Comparison of ENCODE assay signal across 2 cellular contexts in the genomic region with DNA sequence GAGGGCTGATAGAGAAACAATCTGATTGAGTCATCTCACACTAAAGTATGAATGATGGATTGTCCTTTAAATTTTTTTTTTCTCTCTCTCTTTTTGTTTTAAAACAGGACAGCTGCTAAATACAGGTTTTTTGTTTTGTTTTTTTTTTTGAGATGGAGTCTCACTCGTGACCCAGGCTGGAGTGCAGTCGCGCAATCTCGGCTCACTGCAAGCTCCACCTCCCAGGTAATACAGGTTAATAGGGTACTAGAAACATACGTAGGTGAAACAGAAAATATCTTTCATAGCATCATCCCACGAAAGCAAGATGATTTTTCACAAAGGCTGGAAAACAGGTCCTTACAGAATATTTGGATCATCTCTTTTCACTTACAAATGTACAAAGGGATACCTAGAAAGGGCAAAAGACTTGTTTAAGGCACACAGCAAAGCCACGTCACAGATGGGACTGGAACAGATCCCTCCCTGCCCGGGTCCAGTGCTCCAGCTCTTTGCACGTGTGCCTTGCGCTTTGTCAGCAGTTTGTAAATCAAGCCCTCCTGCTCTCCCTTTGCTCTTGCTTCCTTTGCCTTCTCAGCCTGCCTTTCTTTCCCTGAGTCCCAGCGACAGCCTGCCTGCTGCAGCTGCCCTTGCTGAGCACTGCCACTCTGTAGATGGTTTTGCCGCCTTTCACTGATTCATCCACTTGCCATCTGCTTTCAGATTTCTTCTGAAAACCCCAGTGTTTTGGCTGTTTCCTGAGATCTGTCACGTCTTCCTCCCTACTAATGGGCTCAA.
TF ChIP-seq lines count a peak whose summit lies in the region.

No MANE protein-coding gene starts in this region.

TF ChIP-seq in HepG2, 621 proteins besides CTCF, POLR2A, EP300 and RAD21 (continued from another document):
- TF ChIP-seq, protein P1, sequence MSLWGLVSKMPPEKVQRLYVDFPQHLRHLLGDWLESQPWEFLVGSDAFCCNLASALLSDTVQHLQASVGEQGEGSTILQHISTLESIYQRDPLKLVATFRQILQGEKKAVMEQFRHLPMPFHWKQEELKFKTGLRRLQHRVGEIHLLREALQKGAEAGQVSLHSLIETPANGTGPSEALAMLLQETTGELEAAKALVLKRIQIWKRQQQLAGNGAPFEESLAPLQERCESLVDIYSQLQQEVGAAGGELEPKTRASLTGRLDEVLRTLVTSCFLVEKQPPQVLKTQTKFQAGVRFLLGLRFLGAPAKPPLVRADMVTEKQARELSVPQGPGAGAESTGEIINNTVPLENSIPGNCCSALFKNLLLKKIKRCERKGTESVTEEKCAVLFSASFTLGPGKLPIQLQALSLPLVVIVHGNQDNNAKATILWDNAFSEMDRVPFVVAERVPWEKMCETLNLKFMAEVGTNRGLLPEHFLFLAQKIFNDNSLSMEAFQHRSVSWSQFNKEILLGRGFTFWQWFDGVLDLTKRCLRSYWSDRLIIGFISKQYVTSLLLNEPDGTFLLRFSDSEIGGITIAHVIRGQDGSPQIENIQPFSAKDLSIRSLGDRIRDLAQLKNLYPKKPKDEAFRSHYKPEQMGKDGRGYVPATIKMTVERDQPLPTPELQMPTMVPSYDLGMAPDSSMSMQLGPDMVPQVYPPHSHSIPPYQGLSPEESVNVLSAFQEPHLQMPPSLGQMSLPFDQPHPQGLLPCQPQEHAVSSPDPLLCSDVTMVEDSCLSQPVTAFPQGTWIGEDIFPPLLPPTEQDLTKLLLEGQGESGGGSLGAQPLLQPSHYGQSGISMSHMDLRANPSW (CRISPR knock-in tag; IDR thresholded peaks at IDR 0.05; ENCODE audit: borderline replicate concordance) = no peak
- TF ChIP-seq RORA (CRISPR knock-in tag; IDR thresholded peaks at IDR 0.05) (no peak), ZNF30 (CRISPR knock-in tag; IDR thresholded peaks at IDR 0.05) (no peak), ZC3H13 (CRISPR knock-in tag; IDR thresholded peaks at IDR 0.05) (no peak), EZH2 (conservative IDR thresholded peaks at IDR 0.05; ENCODE audit: low read depth, low read length) (no peak), MAFK (conservative IDR thresholded peaks at IDR 0.05 in 1 of 2, IDR thresholded peaks at IDR 0.05 in 1 of 2; ENCODE audit: low read length in 2 of 2) (peak in 1 of 2 experiments; percentile 67; a peak in 3 of 4 replicates), ZFY (CRISPR knock-in tag; IDR thresholded peaks at IDR 0.05) (no peak), ZNF670 (CRISPR knock-in tag; IDR thresholded peaks at IDR 0.05; ENCODE audit: borderline replicate concordance) (no peak)
- TF ChIP-seq, protein P2, sequence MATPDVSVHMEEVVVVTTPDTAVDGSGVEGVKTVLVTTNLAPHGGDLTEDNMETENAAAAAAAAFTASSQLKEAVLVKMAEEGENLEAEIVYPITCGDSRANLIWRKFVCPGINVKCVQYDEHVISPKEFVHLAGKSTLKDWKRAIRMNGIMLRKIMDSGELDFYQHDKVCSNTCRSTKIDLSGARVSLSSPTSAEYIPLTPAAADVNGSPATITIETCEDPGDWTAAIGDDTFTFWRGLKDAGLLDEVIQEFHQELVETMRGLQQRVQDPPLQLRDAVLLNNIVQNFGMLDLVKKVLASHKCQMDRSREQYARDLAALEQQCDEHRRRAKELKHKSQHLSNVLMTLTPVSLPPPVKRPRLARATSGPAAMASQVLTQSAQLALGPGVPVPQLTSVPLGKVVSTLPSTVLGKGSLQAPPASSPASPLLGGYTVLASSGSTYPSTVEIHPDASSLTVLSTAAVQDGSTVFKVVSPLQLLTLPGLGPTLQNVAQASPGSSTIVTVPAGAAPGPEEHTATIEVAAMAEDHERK (CRISPR knock-in tag; IDR thresholded peaks at IDR 0.05; ENCODE audit: low read depth) = no peak

TF ChIP-seq in WTC11, 78 proteins besides CTCF, POLR2A, EP300 and RAD21 (continued from another document):
- TF ChIP-seq, protein P3, sequence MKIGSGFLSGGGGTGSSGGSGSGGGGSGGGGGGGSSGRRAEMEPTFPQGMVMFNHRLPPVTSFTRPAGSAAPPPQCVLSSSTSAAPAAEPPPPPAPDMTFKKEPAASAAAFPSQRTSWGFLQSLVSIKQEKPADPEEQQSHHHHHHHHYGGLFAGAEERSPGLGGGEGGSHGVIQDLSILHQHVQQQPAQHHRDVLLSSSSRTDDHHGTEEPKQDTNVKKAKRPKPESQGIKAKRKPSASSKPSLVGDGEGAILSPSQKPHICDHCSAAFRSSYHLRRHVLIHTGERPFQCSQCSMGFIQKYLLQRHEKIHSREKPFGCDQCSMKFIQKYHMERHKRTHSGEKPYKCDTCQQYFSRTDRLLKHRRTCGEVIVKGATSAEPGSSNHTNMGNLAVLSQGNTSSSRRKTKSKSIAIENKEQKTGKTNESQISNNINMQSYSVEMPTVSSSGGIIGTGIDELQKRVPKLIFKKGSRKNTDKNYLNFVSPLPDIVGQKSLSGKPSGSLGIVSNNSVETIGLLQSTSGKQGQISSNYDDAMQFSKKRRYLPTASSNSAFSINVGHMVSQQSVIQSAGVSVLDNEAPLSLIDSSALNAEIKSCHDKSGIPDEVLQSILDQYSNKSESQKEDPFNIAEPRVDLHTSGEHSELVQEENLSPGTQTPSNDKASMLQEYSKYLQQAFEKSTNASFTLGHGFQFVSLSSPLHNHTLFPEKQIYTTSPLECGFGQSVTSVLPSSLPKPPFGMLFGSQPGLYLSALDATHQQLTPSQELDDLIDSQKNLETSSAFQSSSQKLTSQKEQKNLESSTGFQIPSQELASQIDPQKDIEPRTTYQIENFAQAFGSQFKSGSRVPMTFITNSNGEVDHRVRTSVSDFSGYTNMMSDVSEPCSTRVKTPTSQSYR (CRISPR knock-in tag; IDR thresholded peaks at IDR 0.05) = no peak
- TF ChIP-seq, protein P4, sequence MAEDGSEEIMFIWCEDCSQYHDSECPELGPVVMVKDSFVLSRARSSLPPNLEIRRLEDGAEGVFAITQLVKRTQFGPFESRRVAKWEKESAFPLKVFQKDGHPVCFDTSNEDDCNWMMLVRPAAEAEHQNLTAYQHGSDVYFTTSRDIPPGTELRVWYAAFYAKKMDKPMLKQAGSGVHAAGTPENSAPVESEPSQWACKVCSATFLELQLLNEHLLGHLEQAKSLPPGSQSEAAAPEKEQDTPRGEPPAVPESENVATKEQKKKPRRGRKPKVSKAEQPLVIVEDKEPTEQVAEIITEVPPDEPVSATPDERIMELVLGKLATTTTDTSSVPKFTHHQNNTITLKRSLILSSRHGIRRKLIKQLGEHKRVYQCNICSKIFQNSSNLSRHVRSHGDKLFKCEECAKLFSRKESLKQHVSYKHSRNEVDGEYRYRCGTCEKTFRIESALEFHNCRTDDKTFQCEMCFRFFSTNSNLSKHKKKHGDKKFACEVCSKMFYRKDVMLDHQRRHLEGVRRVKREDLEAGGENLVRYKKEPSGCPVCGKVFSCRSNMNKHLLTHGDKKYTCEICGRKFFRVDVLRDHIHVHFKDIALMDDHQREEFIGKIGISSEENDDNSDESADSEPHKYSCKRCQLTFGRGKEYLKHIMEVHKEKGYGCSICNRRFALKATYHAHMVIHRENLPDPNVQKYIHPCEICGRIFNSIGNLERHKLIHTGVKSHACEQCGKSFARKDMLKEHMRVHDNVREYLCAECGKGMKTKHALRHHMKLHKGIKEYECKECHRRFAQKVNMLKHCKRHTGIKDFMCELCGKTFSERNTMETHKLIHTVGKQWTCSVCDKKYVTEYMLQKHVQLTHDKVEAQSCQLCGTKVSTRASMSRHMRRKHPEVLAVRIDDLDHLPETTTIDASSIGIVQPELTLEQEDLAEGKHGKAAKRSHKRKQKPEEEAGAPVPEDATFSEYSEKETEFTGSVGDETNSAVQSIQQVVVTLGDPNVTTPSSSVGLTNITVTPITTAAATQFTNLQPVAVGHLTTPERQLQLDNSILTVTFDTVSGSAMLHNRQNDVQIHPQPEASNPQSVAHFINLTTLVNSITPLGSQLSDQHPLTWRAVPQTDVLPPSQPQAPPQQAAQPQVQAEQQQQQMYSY (CRISPR knock-in tag; IDR thresholded peaks at IDR 0.05) = no peak
- TF ChIP-seq MXD4 (CRISPR knock-in tag; IDR thresholded peaks at IDR 0.05; ENCODE audit: borderline replicate concordance) = no peak
TF ChIP-seq in WTC11: peak in this region for 0.
